ENCODE assay signal across 20 cellular contexts in the genomic region with DNA sequence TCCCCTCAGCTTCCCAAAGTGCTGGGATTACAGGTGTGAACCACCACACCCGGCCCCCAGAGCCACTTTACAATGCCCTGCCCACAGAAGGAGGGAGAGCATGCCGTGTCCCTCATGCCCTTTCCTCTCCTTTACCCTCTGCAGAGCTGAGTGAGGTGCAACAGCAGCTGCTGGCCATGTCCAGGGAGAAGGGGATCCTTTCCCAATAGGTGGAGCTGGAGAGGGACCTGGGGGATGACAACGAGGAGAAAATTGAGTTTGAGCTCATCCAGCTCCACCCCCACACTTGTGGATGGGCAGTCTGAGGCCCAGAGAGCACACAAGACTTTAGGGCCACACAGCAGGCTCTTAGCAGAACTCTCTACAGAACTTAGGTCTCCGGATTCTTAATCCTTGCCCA. TPM values are rescaled to one million over a fixed set of nuclear protein-coding genes. Genes with fewer than 3 reads are reported as not detected.
"Had no signal": no experiment of that assay in that cellular context is flagged by ENCODE, and none has a peak within 500 bp of the region (broad histone marks: within the 10 kb centered on the region; RNA-seq: fewer than 3 reads in every experiment).

No MANE protein-coding gene starts in this region.

- H3K27me3 Mint-ChIP-seq: central memory CD8-positive, alpha-beta T cell; naive B cell had no signal

- ATAC-seq: activated CD4-positive, CD25-positive, alpha-beta regulatory T cell treated with anti-CD3 and anti-CD28 coated beads, Interleukin-2, amount 50 U/mL, for 24 hours; activated T-cell treated with anti-CD3 and anti-CD28 coated beads, Interleukin-2, amount 50 U/mL, for 72 hours had no signal

- H3K36me3 Mint-ChIP-seq: naive B cell had no signal

- H3K9me3 Mint-ChIP-seq: activated T-cell treated with anti-CD3 and anti-CD28 coated beads, Interleukin-2, amount 50 U/mL, for 72 hours; central memory CD8-positive, alpha-beta T cell; naive B cell had no signal

- H3K36me3 ChIP-seq: brain microvascular endothelial cell, esophagus muscularis mucosa, tibial nerve, vagina had no signal

- H3K27me3 ChIP-seq: brain microvascular endothelial cell, esophagus muscularis mucosa, tibial nerve, vagina had no signal

- H3K4me3 ChIP-seq: coronary artery, esophagus muscularis mucosa, lung, tibial nerve, vagina had no signal

- H3K9me3 ChIP-seq: esophagus muscularis mucosa, tibial nerve, vagina had no signal

- DNase-seq: activated CD4-positive, alpha-beta T cell treated with anti-CD3 and anti-CD28 coated beads, Interleukin-2, amount 50 U/mL, for 4 hours; activated gamma-delta T cell treated with Interleukin-2 at 50 U/mL for 16 hours; activated T-cell treated with anti-CD3 and anti-CD28 coated beads, Interleukin-2, amount 50 U/mL, for 72 hours; anterior cingulate cortex; brain microvascular endothelial cell; islet precursor cell; midbrain; naive B cell; retina; stimulated activated naive CD4-positive, alpha-beta T cell; T-helper 2 cell had no signal

- H3K4me3 Mint-ChIP-seq: central memory CD8-positive, alpha-beta T cell had no signal

- H3K27ac Mint-ChIP-seq: activated T-cell treated with anti-CD3 and anti-CD28 coated beads, Interleukin-2, amount 50 U/mL, for 72 hours had no signal

- H3K27ac ChIP-seq: brain microvascular endothelial cell, coronary artery, esophagus muscularis mucosa, tibial nerve, vagina had no signal

- FAIRE-seq: TTC549 had no signal

RNA-seq across cellular contexts. Expression of gene LRRC3C, which starts 27.3 kb away (rescaled TPM):
- total RNA-seq: activated T-cell treated with anti-CD3 and anti-CD28 coated beads, Interleukin-2, amount 50 U/mL, for 72 hours; esophagus muscularis mucosa; lung; subcutaneous adipose tissue; tibial nerve; vagina had no signal
- polyA plus RNA-seq: lung had no signal
